In genomic region chr17:66564992-66565465, GRCh38 we compare ENCODE assay signal across 11 cellular contexts.
DNase-seq lines count a peak whose midpoint lies in the region; ATAC-seq and TF ChIP-seq lines count a peak whose summit lies in the region.
"Had no signal": no experiment of that assay in that cellular context is flagged by ENCODE, and none has a peak within 500 bp of the region (broad histone marks: within the 10 kb centered on the region; RNA-seq: fewer than 3 reads in every experiment).

No MANE protein-coding gene starts in this region.

- H3K27me3 ChIP-seq in endodermal cell (ENCODE audit: control insufficient read depth, insufficient read depth, low read length, poor library complexity, severe bottlenecking) (no peaks in the 10 kb centered on the region), neuronal stem cell (ENCODE audit: control insufficient read depth in 3 of 3, insufficient read depth in 3 of 3, low read depth in 1 of 3, low read length in 3 of 3) (no peaks in the 10 kb centered on the region)

- TF ChIP-seq CTCF in endodermal cell (conservative IDR thresholded peaks at IDR 0.05) (no peak), coronary artery (IDR thresholded peaks at IDR 0.05) (no peak)

- H3K4me1 ChIP-seq in endodermal cell (ENCODE audit: control insufficient read depth, insufficient read depth, low read length), result no peaks in the 10 kb centered on the region
- peaks cover 8 to 9% of the 10 kb centered on the region in 2 donors for H3K4me1 ChIP-seq in neuronal stem cell (ENCODE audit: control insufficient read depth in 2 of 2, insufficient read depth in 1 of 2, low read depth in 1 of 2, low read length in 2 of 2)

- H2AFZ ChIP-seq in neuronal stem cell (ENCODE audit: low read length), result peak overlapping the region; percentile 27

- peak overlapping the region; percentile 22 for H3K27ac ChIP-seq in endodermal cell (ENCODE audit: low read depth, low read length)
- no peak overlapping the region for H3K27ac ChIP-seq in neuronal stem cell (replicated peaks; ENCODE audit: low read length)
- no peak overlapping the region for H3K27ac ChIP-seq in coronary artery

- H2BK5ac ChIP-seq in neuronal stem cell (ENCODE audit: low read length), result no peak overlapping the region

- no peak overlapping the region for H3K18ac ChIP-seq in neuronal stem cell (ENCODE audit: low read length)

- H3K23ac ChIP-seq in neuronal stem cell (ENCODE audit: low read depth, low read length, poor library complexity), result no peak overlapping the region

- no peak overlapping the region for H2BK12ac ChIP-seq in neuronal stem cell (ENCODE audit: low read length)

- no peak overlapping the region for H4K91ac ChIP-seq in neuronal stem cell (ENCODE audit: low read depth, low read length, poor library complexity)

- no peak for ATAC-seq in GM19467 (IDR thresholded peaks at IDR 0.05; ENCODE audit: unreplicated experiment)
- ATAC-seq in activated CD4-positive, CD25-positive, alpha-beta regulatory T cell treated with anti-CD3 and anti-CD28 coated beads, Interleukin-2, amount 50 U/mL, for 24 hours, result no peak
- ATAC-seq: esophagus mucosa had no signal

- peaks cover 4% of the 10 kb centered on the region for H3K9me3 ChIP-seq in endodermal cell (ENCODE audit: control insufficient read depth, low read length)
- H3K9me3 ChIP-seq in neuronal stem cell (replicated peaks in 1 of 2; ENCODE audit: control insufficient read depth in 2 of 2, insufficient read depth in 1 of 2, low read depth in 1 of 2, low read length in 2 of 2), result peaks cover 2% of the 10 kb centered on the region in 2 donors

- no peak overlapping the region for H3K14ac ChIP-seq in neuronal stem cell (ENCODE audit: low read length)

- H3K79me1 ChIP-seq in neuronal stem cell (ENCODE audit: low read depth, low read length), result no peaks in the 10 kb centered on the region

- no peak overlapping the region for H3K4me3 Mint-ChIP-seq in activated CD4-positive, alpha-beta T cell treated with anti-CD3 and anti-CD28 coated beads, Interleukin-2, amount 10 ng/mL, durations not matched to agents 24 days and 14 days
- H3K4me3 Mint-ChIP-seq in endodermal cell, result no peak overlapping the region

- H3K27me3 Mint-ChIP-seq in activated CD4-positive, alpha-beta T cell treated with anti-CD3 and anti-CD28 coated beads, Interleukin-2, amount 10 ng/mL, durations not matched to agents 24 days and 14 days, result no peaks in the 10 kb centered on the region
- H3K27me3 Mint-ChIP-seq in endodermal cell (ENCODE audit: insufficient read depth), result peaks cover 2% of the 10 kb centered on the region

- no peak overlapping the region for H2AK5ac ChIP-seq in neuronal stem cell (ENCODE audit: low read depth, low read length)

- H3K4me1 Mint-ChIP-seq in activated CD4-positive, alpha-beta T cell treated with anti-CD3 and anti-CD28 coated beads, Interleukin-2, amount 10 ng/mL, durations not matched to agents 24 days and 14 days, result peaks cover 38% of the 10 kb centered on the region
- H3K4me1 Mint-ChIP-seq in endodermal cell, result peaks cover 6% of the 10 kb centered on the region

- H3K27ac Mint-ChIP-seq in activated CD4-positive, alpha-beta T cell treated with anti-CD3 and anti-CD28 coated beads, Interleukin-2, amount 10 ng/mL, durations not matched to agents 24 days and 14 days, result peak overlapping the region; percentile 18
- H3K27ac Mint-ChIP-seq in endodermal cell, result no peak overlapping the region

- intact Hi-C loops in activated CD4-positive, alpha-beta T cell treated with anti-CD3 and anti-CD28 coated beads, Interleukin-2, amount 10 ng/mL, durations not matched to agents 24 days and 14 days (cut with micrococcal nuclease), result loop anchor here (5.0 kb wide), 2 partner anchors 258 to 363 kb away; no protein-coding TSS in a partner anchor

- H4K8ac ChIP-seq in neuronal stem cell (ENCODE audit: low read depth, low read length), result no peak overlapping the region

- no peak overlapping the region for H2BK15ac ChIP-seq in neuronal stem cell (ENCODE audit: low read length)

- H3K36me3 ChIP-seq in endodermal cell (ENCODE audit: control insufficient read depth, insufficient read depth, low read length) (no peaks in the 10 kb centered on the region), neuronal stem cell (replicated peaks in 1 of 2; ENCODE audit: control insufficient read depth in 2 of 2, insufficient read depth in 2 of 2, low read length in 2 of 2) (no peaks in the 10 kb centered on the region)

- H3K9ac ChIP-seq in endodermal cell (ENCODE audit: extremely low read depth, low read length, poor library complexity, severe bottlenecking) (no peak overlapping the region), neuronal stem cell (ENCODE audit: low read depth, low read length, poor library complexity) (no peak overlapping the region)

- peaks cover 26% of the 10 kb centered on the region for H3K36me3 Mint-ChIP-seq in activated CD4-positive, alpha-beta T cell treated with anti-CD3 and anti-CD28 coated beads, Interleukin-2, amount 10 ng/mL, durations not matched to agents 24 days and 14 days (ENCODE audit: low read depth)
- no peaks in the 10 kb centered on the region for H3K36me3 Mint-ChIP-seq in endodermal cell (ENCODE audit: low read depth)

- WGBS in endodermal cell (ENCODE audit: insufficient coverage in 1 of 2, insufficient read length in 1 of 2), 2 experiments, result 35 to 65% methylated on average over 3 to 4 of the region's 4 CpGs
- no CpG with 5 or more reads among the region's 4 CpGs for WGBS in neuronal stem cell (ENCODE audit: extremely low coverage in 2 of 2, insufficient read length in 2 of 2, insufficient replicate concordance in 1 of 2), 2 donors

- no peak for DNase-seq in activated CD4-positive, alpha-beta T cell treated with anti-CD3 and anti-CD28 coated beads, Interleukin-2, amount 10 ng/mL, durations not matched to agents 24 days and 14 days
- no peak for DNase-seq in activated CD4-positive, alpha-beta T cell treated with anti-CD3 and anti-CD28 coated beads, Interleukin-2, amount 50 U/mL, for 4 hours
- peak; percentile 58 for DNase-seq in NCI-H69 (lab: John Stamatoyannopoulos, UW)
- peak; percentile 91 for DNase-seq in endodermal cell
- no peak for DNase-seq in neuronal stem cell (ENCODE audit: low spot score)
- DNase-seq in coronary artery (ENCODE audit: low spot score), result no peak
- DNase-seq: OCI-M1 had no signal

- H3K4me3 ChIP-seq in endodermal cell (ENCODE audit: low read length) (no peak overlapping the region), neuronal stem cell (ENCODE audit: low read length in 2 of 2) (no peak overlapping the region), coronary artery (no peak overlapping the region)
- H3K4me3 ChIP-seq: smooth muscle cell had no signal

- no peak overlapping the region for H2BK120ac ChIP-seq in neuronal stem cell (ENCODE audit: low read depth, low read length)

- H3K4me2 ChIP-seq in neuronal stem cell (ENCODE audit: insufficient read depth, low read length, poor library complexity, severe bottlenecking), result no peak overlapping the region
- H3K4me2 ChIP-seq: smooth muscle cell had no signal

- H3K4ac ChIP-seq in neuronal stem cell (ENCODE audit: low read length), result no peak overlapping the region

- H3K9me3 Mint-ChIP-seq in activated CD4-positive, alpha-beta T cell treated with anti-CD3 and anti-CD28 coated beads, Interleukin-2, amount 10 ng/mL, durations not matched to agents 24 days and 14 days, result no peaks in the 10 kb centered on the region
- no peaks in the 10 kb centered on the region for H3K9me3 Mint-ChIP-seq in endodermal cell

Comparison
In these comparisons a context has a peak if more than half of its experiments do, and no peak if none do; other contexts are left out.
1. DNase-seq: peak in NCI-H69 (single experiment) and endodermal cell (single experiment); none in activated CD4-positive, alpha-beta T cell treated with anti-CD3 and anti-CD28 coated beads, Interleukin-2, amount 10 ng/mL, durations not matched to agents 24 days and 14 days (single experiment), activated CD4-positive, alpha-beta T cell treated with anti-CD3 and anti-CD28 coated beads, Interleukin-2, amount 50 U/mL, for 4 hours (0 of 2), neuronal stem cell (single experiment) and coronary artery (single experiment).